In genomic region chr19:9818175-9818733, GRCh38 we compare ENCODE assay signal across 8 cellular contexts. TPM values are rescaled to one million over a fixed set of nuclear protein-coding genes. Genes with fewer than 3 reads are reported as not detected.
DNase-seq lines count a peak whose midpoint lies in the region; ATAC-seq and TF ChIP-seq lines count a peak whose summit lies in the region.

No MANE protein-coding gene starts in this region.

- peak overlapping the region; percentile 95 for H3K4me3 Mint-ChIP-seq in CD4-positive, alpha-beta T cell
- peak overlapping the region; percentile 89 for H3K4me3 Mint-ChIP-seq in nephron progenitor cell

- TF ChIP-seq POLR2A in NB4 (IDR thresholded peaks at IDR 0.05; ENCODE audit: extremely low read depth, insufficient read length) = no peak

- TF ChIP-seq CTCF in CD4-positive, alpha-beta T cell (IDR thresholded peaks at IDR 0.05) = no peak
- TF ChIP-seq CTCF in NB4 (IDR thresholded peaks at IDR 0.05; ENCODE audit: low read depth, low read length) (no peak), nephron progenitor cell (IDR thresholded peaks at IDR 0.05) (no peak), GM13977 (IDR thresholded peaks at IDR 0.05; ENCODE audit: extremely low read depth, insufficient read depth, missing control alignments) (no peak)

- H3K27ac Mint-ChIP-seq in CD4-positive, alpha-beta T cell = peak overlapping the region; percentile 92
- H3K27ac Mint-ChIP-seq in nephron progenitor cell = peak overlapping the region; percentile 97

- H3K27ac ChIP-seq in CD4-positive, alpha-beta T cell (ENCODE audit: low read depth, low read length) = peak overlapping the region; percentile 97
- peak overlapping the region; percentile 99 for H3K27ac ChIP-seq in duodenal mucosa (ENCODE audit: low read depth, low read length)

- no peaks in the 10 kb centered on the region for H3K27me3 ChIP-seq in CD4-positive, alpha-beta T cell (ENCODE audit: control insufficient read depth, insufficient read depth, low read length)
- H3K27me3 ChIP-seq in duodenal mucosa (ENCODE audit: control insufficient read depth in 1 of 2, insufficient read depth in 2 of 2, low read length in 2 of 2) = no peaks in the 10 kb centered on the region

- peaks cover 40% of the 10 kb centered on the region for H3K4me1 Mint-ChIP-seq in CD4-positive, alpha-beta T cell (ENCODE audit: low read depth)
- peaks cover 20% of the 10 kb centered on the region for H3K4me1 Mint-ChIP-seq in nephron progenitor cell

- in situ Hi-C loops in GM13977 (cut with MboI; ENCODE audit: low pct_unique_long_range_greater_than_20kb, low sequenced_read_pairs, unreplicated experiment) = no loop called here

- peaks cover 17 to 20% of the 10 kb centered on the region in 2 donors for H3K4me1 ChIP-seq in duodenal mucosa (ENCODE audit: control insufficient read depth in 1 of 2, insufficient read depth in 2 of 2, low read length in 2 of 2)

- CTCF ChIA-PET in CD4-positive, alpha-beta T cell (lab: Charles Lee) = interaction anchor here (0.5 to 1.0 kb wide), 2 partner anchors 613 to 1040 kb away, joined by 3 to 4 read pairs; no protein-coding TSS in a partner anchor

- no peaks in the 10 kb centered on the region for H3K9me3 ChIP-seq in CD4-positive, alpha-beta T cell (ENCODE audit: control insufficient read depth, low read length)
- H3K9me3 ChIP-seq in duodenal mucosa (ENCODE audit: control insufficient read depth in 1 of 2, low read length in 2 of 2) = peaks cover 0 to 3% of the 10 kb centered on the region in 2 donors

- H3K9ac ChIP-seq in duodenal mucosa (ENCODE audit: low read depth in 1 of 2, low read length in 2 of 2) = peak overlapping the region; percentile 88 to 94

- intact Hi-C loops in CD4-positive, alpha-beta T cell (cut with DNase I, micrococcal nuclease) = loop anchor here (2.0 to 5.0 kb wide), 2 partner anchors 21 to 51 kb away; partner anchors contain the start of gene ZNF846 (in 1 of the 2)

- ATAC-seq in CD4-positive, alpha-beta T cell (ENCODE audit: poor library complexity) = no peak
- no peak for ATAC-seq in GM21619 (IDR thresholded peaks at IDR 0.05; ENCODE audit: unreplicated experiment)

- H3K9me3 Mint-ChIP-seq in CD4-positive, alpha-beta T cell = no peaks in the 10 kb centered on the region
- H3K9me3 Mint-ChIP-seq in nephron progenitor cell = peaks cover 31% of the 10 kb centered on the region

- no peaks in the 10 kb centered on the region for H3K27me3 Mint-ChIP-seq in CD4-positive, alpha-beta T cell
- H3K27me3 Mint-ChIP-seq in nephron progenitor cell (ENCODE audit: low read depth, poor library complexity) = no peaks in the 10 kb centered on the region

- POLR2A ChIA-PET in CD4-positive, alpha-beta T cell (lab: Charles Lee) = interaction anchor here (0.6 to 2.0 kb wide), 9 partner anchors 9 to 1634 kb away, joined by 3 to 11 read pairs (median 4); partner anchors contain the start of genes PIN1, UBL5 and ZNF846

- DNase-seq in CD4-positive, alpha-beta T cell = no peak
- DNase-seq in NB4 (ENCODE audit: low read depth) (no peak), nephron progenitor cell (no peak), epidermal melanocyte (ENCODE audit: insufficient read length, low spot score) (no peak), GM13977 (ENCODE audit: low spot score) (no peak)
- no peak for DNase-seq in stimulated activated naive CD4-positive, alpha-beta T cell (lab: John Stamatoyannopoulos, UW)

- H3K4me3 ChIP-seq in NB4 (ENCODE audit: low read depth, low read length) = peak overlapping the region; percentile 80
- peak overlapping the region; percentile 74 to 90 for H3K4me3 ChIP-seq in duodenal mucosa (ENCODE audit: low read depth in 1 of 2, low read length in 2 of 2)

- peaks cover 48% of the 10 kb centered on the region for H3K36me3 Mint-ChIP-seq in CD4-positive, alpha-beta T cell (ENCODE audit: low read depth)
- H3K36me3 Mint-ChIP-seq in nephron progenitor cell (ENCODE audit: low read depth) = peaks cover 36% of the 10 kb centered on the region

- H3K36me3 ChIP-seq in duodenal mucosa (ENCODE audit: control insufficient read depth in 1 of 2, insufficient read depth in 2 of 2, low read length in 2 of 2) = peaks cover 0 to 4% of the 10 kb centered on the region in 2 donors

RNA-seq across cellular contexts. Expression of gene FBXL12, which starts 0.6 kb away (rescaled TPM):
- total RNA-seq in CD4-positive, alpha-beta T cell = 10 to 100 TPM; 33.4 to 38.4 TPM

RNA-seq across cellular contexts. Expression of gene UBL5, which starts 9.5 kb away (rescaled TPM):
- 100 to 1,000 TPM; 163 to 165 TPM for total RNA-seq in CD4-positive, alpha-beta T cell

RNA-seq across cellular contexts. Expression of gene PIN1, which starts 16.9 kb away (rescaled TPM):
- total RNA-seq in CD4-positive, alpha-beta T cell = 10 to 100 TPM; 33.2 to 35.3 TPM

RNA-seq across cellular contexts. Expression of gene ZNF846, which starts 49.7 kb away (rescaled TPM):
- total RNA-seq in CD4-positive, alpha-beta T cell = 1 to 10 TPM; 7.9 to 8.5 TPM
